7 cellular contexts compared by ENCODE assay signal in genomic region chr12:92135541-92135940, GRCh38. TPM values are rescaled to one million over a fixed set of nuclear protein-coding genes. Genes with fewer than 3 reads are reported as not detected.
DNase-seq lines count a peak whose midpoint lies in the region; ATAC-seq, FAIRE-seq and TF ChIP-seq lines count a peak whose summit lies in the region.
"Not testable (repeated sequence)": the region's sequence is repeated elsewhere in the genome, so short reads cannot be mapped to it uniquely, and the experiment has no call there.

No MANE protein-coding gene starts in this region.

- H3K4me2 ChIP-seq in keratinocyte (ENCODE audit: control insufficient read depth, extremely low read depth, insufficient read depth, low read depth, low read length), result not testable (repeated sequence)

- not testable (repeated sequence) for H3K9ac ChIP-seq in keratinocyte (ENCODE audit: control insufficient read depth, extremely low read depth, insufficient read depth, low read length)

- H3K4me1 Mint-ChIP-seq in CD8-positive, alpha-beta T cell (ENCODE audit: low read depth), result peaks cover 65% of the 10 kb centered on the region
- H3K4me1 Mint-ChIP-seq in WTC11 (peaks cover 88% of the 10 kb centered on the region), chondrocyte (ENCODE audit: low read depth) (peaks cover 88% of the 10 kb centered on the region)
- peaks cover 72% of the 10 kb centered on the region for H3K4me1 Mint-ChIP-seq in activated naive CD4-positive, alpha-beta T cell treated with anti-CD3 and anti-CD28 coated beads for 36 hours (ENCODE audit: low read depth)

- peaks cover 38% of the 10 kb centered on the region for H3K79me2 ChIP-seq in keratinocyte (ENCODE audit: control insufficient read depth, insufficient read depth, low read length)

- DNase-seq in CD8-positive, alpha-beta T cell; NB4 (ENCODE audit: low read depth); WTC11 (ENCODE audit: low spot score); activated naive CD4-positive, alpha-beta T cell treated with anti-CD3 and anti-CD28 coated beads for 36 hours; chondrocyte (ENCODE audit: low spot score); keratinocyte (ENCODE audit: low read depth, low spot score): not testable (repeated sequence)

- H3K27ac ChIP-seq in CD8-positive, alpha-beta T cell (ENCODE audit: low read depth, low read length), result peak overlapping the region; percentile 92
- H3K27ac ChIP-seq in keratinocyte (ENCODE audit: control insufficient read depth, insufficient read depth, low read length) (peak overlapping the region; percentile 71), skin epidermis (peak overlapping the region in 16 of 21 experiments; percentile 7 to 100 (median 74))

- H3K27me3 ChIP-seq in CD8-positive, alpha-beta T cell (ENCODE audit: insufficient read depth, low read length); keratinocyte (ENCODE audit: control insufficient read depth, extremely low read depth, insufficient read depth, low read length): not testable (repeated sequence)

- H3K9me3 Mint-ChIP-seq in CD8-positive, alpha-beta T cell; WTC11; activated naive CD4-positive, alpha-beta T cell treated with anti-CD3 and anti-CD28 coated beads for 36 hours; chondrocyte (ENCODE audit: low read depth): not testable (repeated sequence)

- CTCF ChIA-PET in CD8-positive, alpha-beta T cell (lab: Charles Lee), result interaction anchor here (0.9 kb wide), 2 partner anchors 93 to 754 kb away, joined by 3 to 4 read pairs; no protein-coding TSS in a partner anchor
- CTCF ChIA-PET in WTC11 (lab: Charles Lee), result not testable (repeated sequence)
- CTCF ChIA-PET in activated naive CD4-positive, alpha-beta T cell treated with anti-CD3 and anti-CD28 coated beads for 36 hours (lab: Charles Lee), result interaction anchor here (0.7 to 5.1 kb wide), 5 partner anchors 9 to 370 kb away, joined by 3 to 27 read pairs (median 4); partner anchors contain the start of gene BTG1

- peaks cover 83% of the 10 kb centered on the region for H3K36me3 Mint-ChIP-seq in CD8-positive, alpha-beta T cell
- not testable (repeated sequence) for H3K36me3 Mint-ChIP-seq in WTC11; chondrocyte (ENCODE audit: low read depth)
- peaks cover 59% of the 10 kb centered on the region for H3K36me3 Mint-ChIP-seq in activated naive CD4-positive, alpha-beta T cell treated with anti-CD3 and anti-CD28 coated beads for 36 hours (ENCODE audit: low read depth)

- H3K36me3 ChIP-seq in CD8-positive, alpha-beta T cell (ENCODE audit: insufficient read depth, low read length), result peaks cover 13% of the 10 kb centered on the region
- H3K36me3 ChIP-seq in keratinocyte (ENCODE audit: control insufficient read depth in 2 of 2, extremely low read depth in 1 of 2, insufficient read depth in 2 of 2, low read length in 2 of 2), result not testable (repeated sequence)

- not testable (repeated sequence) for TF ChIP-seq CTCF in CD8-positive, alpha-beta T cell (IDR thresholded peaks at IDR 0.05); NB4 (IDR thresholded peaks at IDR 0.05; ENCODE audit: low read depth, low read length); WTC11 (IDR thresholded peaks at IDR 0.05); chondrocyte (IDR thresholded peaks at IDR 0.05); keratinocyte (optimal IDR thresholded peaks at IDR 0.05 in 1 of 3, IDR thresholded peaks at IDR 0.05 in 1 of 3, conservative IDR thresholded peaks at IDR 0.05 in 1 of 3; ENCODE audit: extremely low read depth in 1 of 3, insufficient read depth in 2 of 3, low read length in 3 of 3)

- intact Hi-C loops in CD8-positive, alpha-beta T cell (cut with DNase I, micrococcal nuclease), result loop anchor here in 1 of 2 experiments (5.0 kb wide), 1 partner anchor 143 kb away; no protein-coding TSS in a partner anchor
- intact Hi-C loops in activated naive CD4-positive, alpha-beta T cell treated with anti-CD3 and anti-CD28 coated beads for 36 hours (cut with micrococcal nuclease), result loop anchor here (5.0 kb wide), 1 partner anchor 422 kb away; no protein-coding TSS in a partner anchor

- H3K4me3 ChIP-seq in CD8-positive, alpha-beta T cell (ENCODE audit: low read depth, low read length), result peak overlapping the region; percentile 66
- H3K4me3 ChIP-seq in NB4 (ENCODE audit: low read depth, low read length), result peak overlapping the region; percentile 80
- H3K4me3 ChIP-seq in keratinocyte (ENCODE audit: control insufficient read depth in 2 of 3, extremely low read depth in 1 of 3, insufficient read depth in 2 of 3, low read depth in 1 of 3, low read length in 3 of 3); skin epidermis: not testable (repeated sequence)

- H3K9me1 ChIP-seq in keratinocyte (ENCODE audit: control insufficient read depth, extremely low read depth, insufficient read depth, low read length), result not testable (repeated sequence)

- not testable (repeated sequence) for FAIRE-seq in keratinocyte (lab: Jason Lieb, UNC)

- not testable (repeated sequence) for ATAC-seq in CD8-positive, alpha-beta T cell; WTC11

- dilution Hi-C loops in keratinocyte (cut with MboI; ENCODE audit: extremely low pct_ligation_motif_present, low sequenced_read_pairs), result not testable (repeated sequence)

- not testable (repeated sequence) for H3K9me3 ChIP-seq in CD8-positive, alpha-beta T cell (ENCODE audit: low read length); keratinocyte (ENCODE audit: control insufficient read depth, low read depth, low read length)

- TF ChIP-seq POLR2A in NB4 (IDR thresholded peaks at IDR 0.05; ENCODE audit: extremely low read depth, insufficient read length), result not testable (repeated sequence)

- peaks cover 62% of the 10 kb centered on the region for H3K4me1 ChIP-seq in CD8-positive, alpha-beta T cell (ENCODE audit: insufficient read depth, low read length)
- peaks cover 74% of the 10 kb centered on the region for H3K4me1 ChIP-seq in keratinocyte (ENCODE audit: control insufficient read depth, extremely low read depth, insufficient read depth, low read length)

- H4K20me1 ChIP-seq in keratinocyte (ENCODE audit: control insufficient read depth, extremely low read depth, insufficient read depth, low read length), result not testable (repeated sequence)

- H3K27me3 Mint-ChIP-seq in CD8-positive, alpha-beta T cell (ENCODE audit: low read depth); WTC11 (ENCODE audit: low read depth); activated naive CD4-positive, alpha-beta T cell treated with anti-CD3 and anti-CD28 coated beads for 36 hours (ENCODE audit: low read depth); chondrocyte (ENCODE audit: low read depth): not testable (repeated sequence)

- POLR2A ChIA-PET in CD8-positive, alpha-beta T cell (lab: Charles Lee), result interaction anchor here (0.7 to 9.4 kb wide), 8 partner anchors 10 to 268 kb away, joined by 3 to 66 read pairs (median 4); partner anchors contain the start of gene BTG1
- POLR2A ChIA-PET in WTC11 (lab: Charles Lee), result interaction anchor here (0.6 to 7.8 kb wide), 3 partner anchors 8 to 754 kb away, joined by 4 to 67 read pairs (median 5); partner anchors contain the start of gene BTG1

- peak overlapping the region; percentile 96 for H3K4me3 Mint-ChIP-seq in CD8-positive, alpha-beta T cell
- H3K4me3 Mint-ChIP-seq in WTC11; chondrocyte (ENCODE audit: unreplicated experiment): not testable (repeated sequence)
- H3K4me3 Mint-ChIP-seq in activated naive CD4-positive, alpha-beta T cell treated with anti-CD3 and anti-CD28 coated beads for 36 hours, result peak overlapping the region; percentile 100

- H2AFZ ChIP-seq in keratinocyte (ENCODE audit: control insufficient read depth, low read length), result not testable (repeated sequence)

- peak overlapping the region; percentile 99 for H3K27ac Mint-ChIP-seq in CD8-positive, alpha-beta T cell
- not testable (repeated sequence) for H3K27ac Mint-ChIP-seq in WTC11
- H3K27ac Mint-ChIP-seq in activated naive CD4-positive, alpha-beta T cell treated with anti-CD3 and anti-CD28 coated beads for 36 hours, result peak overlapping the region; percentile 99
- H3K27ac Mint-ChIP-seq in chondrocyte (ENCODE audit: unreplicated experiment), result peak overlapping the region; percentile 49

TF ChIP-seq in WTC11, 78 proteins besides CTCF, POLR2A, EP300 and RAD21:
- 0 out of 2 replicates have a peak, but pooled peaks have one; percentile 3 for TF ChIP-seq ZNF121 (CRISPR knock-in tag; IDR thresholded peaks at IDR 0.05)

RNA-seq across cellular contexts. Expression of gene BTG1, which starts 10.1 kb away (rescaled TPM):
- total RNA-seq in CD8-positive, alpha-beta T cell, result 1,000 to 10,000 TPM; 1,847 to 1,850 TPM
- total RNA-seq in WTC11 (2021) (26.7 to 32.0 TPM (median 31.2 TPM) in 3 replicates), chondrocyte (28.3 to 56.8 TPM (median 53.6 TPM) in 3 replicates)
- total RNA-seq in activated naive CD4-positive, alpha-beta T cell treated with anti-CD3 and anti-CD28 coated beads for 36 hours, result 100 to 1,000 TPM; 218 to 223 TPM
- polyA plus RNA-seq in keratinocyte, result 36.8 to 58.5 TPM (median 40.7 TPM) in 3 replicates
- polyA plus RNA-seq in keratinocyte (2011; ENCODE audit: low read depth), result 233 TPM
- polyA plus RNA-seq in keratinocyte (2011; cell fraction: cytosol; rRNA removed), result 56.8 and 71.8 TPM in 2 replicates
- 66.3 and 69.7 TPM in 2 replicates for polyA plus RNA-seq in keratinocyte (2011; cell fraction: nucleus; rRNA removed)
- 33.3 and 129 TPM in 2 replicates for polyA plus RNA-seq in keratinocyte (2012; ENCODE audit: low replicate concordance)
- 48.3 to 107 TPM (median 85.3 TPM) in 3 replicates for polyA minus RNA-seq in keratinocyte
- polyA minus RNA-seq in keratinocyte (2011; cell fraction: cytosol; rRNA and poly(A)+ RNA removed), result 17.8 TPM
- polyA minus RNA-seq in keratinocyte (2011; cell fraction: nucleus; rRNA and poly(A)+ RNA removed), result 40.1 and 70.0 TPM in 2 replicates

Comparison
In these comparisons a context has a peak if more than half of its experiments do, and no peak if none do; other contexts are left out.
1. RNA of gene BTG1, which starts 10.1 kb away (total RNA-seq): 1,847 to 1,850 TPM in CD8-positive, alpha-beta T cell; 218 to 223 TPM in activated naive CD4-positive, alpha-beta T cell treated with anti-CD3 and anti-CD28 coated beads for 36 hours, 28.3 to 56.8 TPM in chondrocyte and 26.7 to 32.0 TPM in WTC11; every median in the first group is over 4 times any median in the second.
2. Peak in every context shown above with its lines, with median percentiles within 50 percentile points of each other: H3K27ac ChIP-seq.